Comparison of ENCODE assay signal across 11 cellular contexts in the genomic region with DNA sequence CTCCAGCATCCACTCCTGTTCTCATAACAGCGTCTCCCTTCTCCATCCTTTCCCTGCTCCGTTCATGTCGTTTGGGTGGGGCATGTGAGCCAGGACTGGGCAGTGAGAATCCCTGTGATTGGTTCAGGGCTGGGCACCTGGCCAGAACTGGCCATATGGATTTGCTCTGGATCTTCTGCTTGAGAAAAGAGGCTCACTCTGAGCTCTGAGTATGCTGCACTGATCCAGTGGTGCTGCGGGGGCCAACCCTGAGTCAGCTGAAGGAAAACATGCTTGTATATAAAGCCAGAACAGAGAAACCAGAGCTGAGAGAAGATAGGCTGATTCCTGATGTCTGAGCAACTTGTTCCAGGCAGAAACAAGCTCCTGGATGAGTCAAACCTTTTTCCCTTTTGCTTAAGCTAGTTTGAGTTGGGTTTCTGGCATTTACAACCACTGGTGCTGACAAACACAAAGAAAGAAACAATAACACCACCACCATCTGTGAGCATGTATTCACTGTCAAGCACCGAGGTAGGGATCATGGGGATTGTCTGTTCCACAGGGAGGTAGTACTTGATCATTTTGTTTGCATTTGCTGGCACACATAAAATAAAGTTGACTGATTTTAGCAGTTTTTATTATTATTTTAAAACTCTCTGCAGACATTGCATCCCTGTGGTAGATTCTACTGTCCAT. TPM values are rescaled to one million over a fixed set of nuclear protein-coding genes. Genes with fewer than 3 reads are reported as not detected.
A peak's percentile ranks its signal among the peaks of the same experiment; 100 is the strongest.
DNase-seq lines count a peak whose midpoint lies in the region; ATAC-seq and TF ChIP-seq lines count a peak whose summit lies in the region.
"Had no signal": no experiment of that assay in that cellular context is flagged by ENCODE, and none has a peak within 500 bp of the region (broad histone marks: within the 10 kb centered on the region; RNA-seq: fewer than 3 reads in every experiment).

No MANE protein-coding gene starts in this region.

- H3K4me1 ChIP-seq in adrenal gland (replicated peaks in 1 of 2): no peaks in the 10 kb centered on the region

- TF ChIP-seq POLR2A in adrenal gland (IDR thresholded peaks at IDR 0.05): no peak

- H3K36me3 ChIP-seq in adrenal gland (replicated peaks in 1 of 2): no peaks in the 10 kb centered on the region
- H3K36me3 ChIP-seq in H7 (replicated peaks; ENCODE audit: control insufficient read depth, insufficient read depth, low read length): no peaks in the 10 kb centered on the region
- H3K36me3 ChIP-seq: upper lobe of left lung had no signal

- no peak for ATAC-seq in GM19328 (IDR thresholded peaks at IDR 0.05; ENCODE audit: unreplicated experiment)

- no peak overlapping the region for H3K4me3 ChIP-seq in adrenal gland
- no peak overlapping the region for H3K4me3 ChIP-seq in H7 (ENCODE audit: insufficient read depth, low read depth, low read length)
- H3K4me3 ChIP-seq: upper lobe of left lung had no signal

- TF ChIP-seq CTCF in adrenal gland (IDR thresholded peaks at IDR 0.05): no peak

- H3K27me3 ChIP-seq in adrenal gland (no peaks in the 10 kb centered on the region), H7 (ENCODE audit: control insufficient read depth, insufficient read depth, low read length) (no peaks in the 10 kb centered on the region)
- H3K27me3 ChIP-seq: upper lobe of left lung had no signal

- in situ Hi-C loops in KBM-7 (cut with MboI; ENCODE audit: low pct_unique_long_range_greater_than_20kb, low sequenced_read_pairs): no loop called here

- peak; percentile 46 for DNase-seq in stimulated activated CD4-positive, alpha-beta T cell treated with anti-CD3 and anti-CD28 coated beads, Interleukin-1b, Interleukin-23, amount 100 ng/mL, for 48 hours
- no peak for DNase-seq in stimulated activated CD4-positive, alpha-beta T cell treated with anti-CD3 and anti-CD28 coated beads, Interleukin-4, amount 100 ng/mL, for 24 hours
- peak in 4 of 7 donors; percentile 31 to 72 (median 40) for DNase-seq in adrenal gland
- DNase-seq in inferior parietal cortex (ENCODE audit: extremely low spot score): peak; percentile 60
- no peak for DNase-seq in H7
- no peak for DNase-seq in hippocampal formation (lab: John Stamatoyannopoulos, UW)
- no peak for DNase-seq in KBM-7
- DNase-seq: upper lobe of left lung had no signal

- peak overlapping the region in 1 of 5 donors; percentile 13 for H3K27ac ChIP-seq in adrenal gland
- H3K27ac ChIP-seq: HL-60, upper lobe of left lung had no signal

- 56 to 76% (median 62%) methylated on average over 5 of the region's 5 CpGs for WGBS in adrenal gland, 4 donors

- intact Hi-C loops in adrenal gland (cut with DNase I): no loop called here

- H3K9me3 ChIP-seq in adrenal gland (replicated peaks in 1 of 3): no peaks in the 10 kb centered on the region
- H3K9me3 ChIP-seq: upper lobe of left lung had no signal

RNA-seq across cellular contexts. Expression of gene HPD, which starts 14.0 kb away (rescaled TPM):
- 10 to 100 TPM in 2 of 8 donors, 1 to 10 TPM in 6; 1.6 to 13.0 (median 4.1) TPM for total RNA-seq in adrenal gland
- polyA plus RNA-seq in adrenal gland: 1 to 10 TPM; 3.4 to 7.9 (median 4.4) TPM
- 0.80 and 1.1 TPM in 2 replicates for total RNA-seq in H7 (2014; rRNA removed; shearing (Covaris generic))
- total RNA-seq: activated CD8-positive, alpha-beta memory T cell treated with anti-CD3 and anti-CD28 coated beads for 36 hours had no signal

RNA-seq across cellular contexts. Expression of gene PSMD9, which starts 15.9 kb away (rescaled TPM):
- 100 to 1,000 TPM in 1 of 8 donors, 10 to 100 TPM in 7; 45.3 to 145 (median 57.3) TPM for total RNA-seq in adrenal gland
- 10 to 100 TPM; 31.4 to 32.7 (median 31.5) TPM for polyA plus RNA-seq in adrenal gland
- total RNA-seq in H7 (2014; rRNA removed; shearing (Covaris generic)): 39.2 and 61.2 TPM in 2 replicates

RNA-seq across cellular contexts. Expression of gene CFAP251, which starts 45.7 kb away (rescaled TPM):
- total RNA-seq in adrenal gland: 1 to 10 TPM in 7 of 8 donors, under 1 TPM in 1; 0.30 to 9.0 (median 2.6) TPM
- 10 to 100 TPM in 1 of 3 donors, 1 to 10 TPM in 1, under 1 TPM in 1; 0.92 to 11.6 (median 2.7) TPM for polyA plus RNA-seq in adrenal gland
- 0.15 and 0.24 TPM in 2 replicates for total RNA-seq in H7 (2014; rRNA removed; shearing (Covaris generic))

Comparison
In these comparisons a context has a peak if more than half of its experiments do, and no peak if none do; other contexts are left out.
1. DNase-seq: peak in stimulated activated CD4-positive, alpha-beta T cell treated with anti-CD3 and anti-CD28 coated beads, Interleukin-1b, Interleukin-23, amount 100 ng/mL, for 48 hours (single experiment), adrenal gland (4 of 7) and inferior parietal cortex (single experiment); none in stimulated activated CD4-positive, alpha-beta T cell treated with anti-CD3 and anti-CD28 coated beads, Interleukin-4, amount 100 ng/mL, for 24 hours (single experiment), H7 (single experiment), hippocampal formation (0 of 2) and KBM-7 (single experiment).